9 cellular contexts compared by ENCODE assay signal in the genomic region with DNA sequence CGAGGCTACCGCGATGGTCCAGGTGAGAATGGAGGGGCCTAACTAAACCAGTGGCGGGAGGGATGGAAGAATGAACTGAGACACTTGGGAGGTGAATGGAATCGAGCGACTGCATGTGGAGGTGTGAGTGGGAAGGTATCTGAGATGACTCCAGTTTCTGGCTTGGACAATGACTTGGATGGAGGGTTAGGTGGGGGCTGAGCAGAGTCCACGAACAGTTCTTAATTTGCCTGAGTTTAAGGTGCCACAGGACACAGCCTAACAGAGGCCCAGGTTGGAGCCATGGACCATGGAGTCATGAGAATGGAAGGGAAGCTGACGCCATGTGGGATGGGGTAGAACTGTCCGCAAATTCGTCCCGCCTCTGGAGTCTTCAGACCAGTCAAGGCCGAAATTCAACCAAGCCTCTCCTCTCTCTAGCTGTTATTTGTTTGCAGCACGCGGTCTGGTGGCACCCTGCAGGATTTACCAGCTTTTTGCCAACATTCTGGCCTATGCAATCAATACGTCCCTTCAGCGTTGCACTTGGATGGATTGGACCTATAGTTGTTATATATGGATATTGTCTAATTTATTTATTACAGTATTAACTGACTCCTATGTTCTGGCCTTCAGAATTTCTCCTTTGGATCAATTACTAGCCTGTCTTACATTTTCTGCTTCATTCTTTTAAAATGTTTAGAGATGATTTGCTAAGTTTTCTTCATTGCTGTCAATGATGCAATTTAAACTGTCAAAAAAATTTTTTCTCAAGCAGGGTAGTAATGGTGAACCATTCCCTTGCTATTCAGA. TPM values are rescaled to one million over a fixed set of nuclear protein-coding genes. Genes with fewer than 3 reads are reported as not detected.
A peak's percentile ranks its signal among the peaks of the same experiment; 100 is the strongest.
DNase-seq lines count a peak whose midpoint lies in the region; ATAC-seq, FAIRE-seq and TF ChIP-seq lines count a peak whose summit lies in the region.
"Had no signal": no experiment of that assay in that cellular context is flagged by ENCODE, and none has a peak within 500 bp of the region (broad histone marks: within the 10 kb centered on the region; RNA-seq: fewer than 3 reads in every experiment).

No MANE protein-coding gene starts in this region.

- no peak for TF ChIP-seq RAD21 in A549 (conservative IDR thresholded peaks at IDR 0.05 in 1 of 2, IDR thresholded peaks at IDR 0.05 in 1 of 2)
- TF ChIP-seq RAD21 in K562 (CRISPR knock-in tag; conservative IDR thresholded peaks at IDR 0.05 in 1 of 2, IDR thresholded peaks at IDR 0.05 in 1 of 2) = no peak

- H3K79me2 ChIP-seq in K562 (ENCODE audit: control insufficient read depth, insufficient read depth, low read length) = peaks cover 74% of the 10 kb centered on the region

- intact Hi-C loops in K562 (cut with micrococcal nuclease) = loop anchor here (2.0 to 10.0 kb wide), 4 partner anchors 50 to 464 kb away; a partner anchor contains a TSS

- no peak for FAIRE-seq in A549 (lab: Jason Lieb, UNC)
- FAIRE-seq in K562 (lab: Jason Lieb, UNC) = no peak
- FAIRE-seq: islet of Langerhans had no signal

- peak overlapping the region; percentile 94 for H3K4me2 ChIP-seq in A549
- H3K4me2 ChIP-seq in K562 (ENCODE audit: insufficient read depth, low read length) = peak overlapping the region; percentile 96

- TF ChIP-seq POLR2A in A549 (IDR thresholded peaks at IDR 0.05; ENCODE audit: low read length) = no peak
- no peak for TF ChIP-seq POLR2A in K562 (conservative IDR thresholded peaks at IDR 0.05)

- H3K36me3 ChIP-seq in HEK293 (ENCODE audit: control insufficient read depth in 2 of 2, insufficient read depth in 1 of 2, low read length in 2 of 2) = peaks cover 5 to 44% of the 10 kb centered on the region in 2 experiments; a peak in 2 of 3 replicates
- H3K36me3 ChIP-seq in K562 (ENCODE audit: control insufficient read depth, insufficient read depth, low read length) = peaks cover 63% of the 10 kb centered on the region
- peaks cover 33% of the 10 kb centered on the region for H3K36me3 ChIP-seq in mesodermal cell (ENCODE audit: control insufficient read depth, insufficient read depth, low read length)

- in situ Hi-C loops in K562 (cut with MboI) = no loop called here

- peak overlapping the region; percentile 88 to 94 for H3K27ac ChIP-seq in A549
- peak overlapping the region; percentile 48 for H3K27ac ChIP-seq in HEK293 (ENCODE audit: extremely low read depth, low read depth, low read length)
- H3K27ac ChIP-seq in K562 (ENCODE audit: extremely low read depth, low read depth, low read length) = peak overlapping the region; percentile 80
- H3K27ac ChIP-seq in mesodermal cell (ENCODE audit: low read depth, low read length, severe bottlenecking) = no peak overlapping the region

- no peaks in the 10 kb centered on the region for H3K9me1 ChIP-seq in K562 (ENCODE audit: control insufficient read depth, insufficient read depth, low read length)

- POLR2A ChIA-PET in A549 (lab: Yijun Ruan, JAX) = interaction anchor here (0.6 kb wide), 2 partner anchors 20 to 30 kb away, joined by 4 to 5 read pairs; a partner anchor contains a TSS
- POLR2A ChIA-PET in HEK293 (lab: Yijun Ruan, JAX) = interaction anchor here (0.9 to 4.2 kb wide), 4 partner anchors 28 to 320 kb away, joined by 3 to 22 read pairs (median 7); a partner anchor contains a TSS
- POLR2A ChIA-PET in K562 (lab: Yijun Ruan, JAX) = interaction anchor here (0.7 to 7.8 kb wide), 20 partner anchors 12 to 469 kb away, joined by 3 to 56 read pairs (median 4); a partner anchor contains a TSS

- 89% methylated on average over 16 of the region's 16 CpGs for WGBS in A549 (ENCODE audit: missing lambda C conversion rate)
- 4% methylated on average over 16 of the region's 16 CpGs for WGBS in K562 (ENCODE audit: insufficient coverage, low coverage, missing lambda C conversion rate)
- WGBS in mesodermal cell (ENCODE audit: insufficient coverage in 2 of 2), 2 experiments = 49 to 58% methylated on average over 12 to 14 of the region's 16 CpGs

- H3K9ac ChIP-seq in K562 (ENCODE audit: insufficient read depth in 1 of 2, low read depth in 2 of 2, low read length in 2 of 2) = peak overlapping the region; percentile 82 to 98

- TF ChIP-seq EP300 in A549 (IDR thresholded peaks at IDR 0.05) = no peak
- TF ChIP-seq EP300 in K562 (IDR thresholded peaks at IDR 0.05; ENCODE audit: low read length) = no peak

- TSS peak; percentile 75 for BruUV-seq in K562 (replicated peaks; lab: Mats Ljungman, UMichigan)

- no peak for TF ChIP-seq CTCF in A549 (IDR thresholded peaks at IDR 0.05)
- no peak for TF ChIP-seq CTCF in HEK293 (tag by site-specific recombination; IDR thresholded peaks at IDR 0.05)
- no peak for TF ChIP-seq CTCF in K562 (IDR thresholded peaks at IDR 0.05 in 2 of 3, conservative IDR thresholded peaks at IDR 0.05 in 1 of 3; ENCODE audit: insufficient read depth in 2 of 3, low read depth in 1 of 3, low read length in 3 of 3)

- no peaks in the 10 kb centered on the region for H3K9me3 ChIP-seq in A549
- H3K9me3 ChIP-seq in HEK293 (ENCODE audit: control insufficient read depth, insufficient read depth, low read depth, low read length) = no peaks in the 10 kb centered on the region
- no peaks in the 10 kb centered on the region for H3K9me3 ChIP-seq in K562 (replicated peaks; ENCODE audit: control insufficient read depth, insufficient read depth, low read depth, low read length)
- no peaks in the 10 kb centered on the region for H3K9me3 ChIP-seq in mesodermal cell (ENCODE audit: control insufficient read depth, low read length)

- ATAC-seq in A549 = peak; percentile 1 to 4; a peak in 3 of 6 replicates
- ATAC-seq in K562 = peak; percentile 22
- ATAC-seq in GM21737 (IDR thresholded peaks at IDR 0.05; ENCODE audit: unreplicated experiment) = no peak

- H3K27me3 ChIP-seq in K562 (ENCODE audit: control insufficient read depth in 2 of 2, insufficient read depth in 2 of 2, low read length in 2 of 2) = no peaks in the 10 kb centered on the region

- peaks cover 15% of the 10 kb centered on the region for H3K4me1 ChIP-seq in A549
- H3K4me1 ChIP-seq in HEK293 (ENCODE audit: control insufficient read depth, insufficient read depth, low read length) = no peaks in the 10 kb centered on the region
- peaks cover 31 to 35% of the 10 kb centered on the region in 2 experiments for H3K4me1 ChIP-seq in K562 (replicated peaks in 1 of 2; ENCODE audit: control insufficient read depth in 2 of 2, insufficient read depth in 2 of 2, low read length in 2 of 2)
- peaks cover 5% of the 10 kb centered on the region for H3K4me1 ChIP-seq in mesodermal cell (ENCODE audit: control insufficient read depth, insufficient read depth, low read length, poor library complexity, severe bottlenecking)

- CTCF ChIA-PET in A549 (lab: Yijun Ruan, JAX) = interaction anchor here (0.5 to 6.7 kb wide), 14 partner anchors 10 to 326 kb away, joined by 3 to 100 read pairs (median 6); a partner anchor contains a TSS
- CTCF ChIA-PET in HEK293 (lab: Yijun Ruan, JAX) = interaction anchor here (0.6 to 7.5 kb wide), 9 partner anchors 10 to 469 kb away, joined by 3 to 155 read pairs (median 4); a partner anchor contains a TSS
- CTCF ChIA-PET in K562 (lab: Yijun Ruan, JAX; ENCODE audit: low intra/inter-chr PET ratio) = interaction anchor here (0.6 to 0.7 kb wide), 2 partner anchors 28 to 223 kb away, joined by 4 to 5 read pairs; no protein-coding TSS in a partner anchor

- H3K4me3 ChIP-seq in A549 (peak overlapping the region; percentile 82), HEK293 (ENCODE audit: low read depth, low read length) (peak overlapping the region; percentile 63), K562 (peak overlapping the region; percentile 64), mesodermal cell (ENCODE audit: extremely low read depth, insufficient read depth, low read length, poor library complexity, severe bottlenecking) (peak overlapping the region; percentile 73)

- peak overlapping the region; percentile 90 for H2AFZ ChIP-seq in K562 (ENCODE audit: low read depth, low read length)

- DNase-seq in A549 (ENCODE audit: low read depth in 1 of 2, low spot score in 1 of 2) = no peak
- peak in 1 of 4 experiments; percentile 52 for DNase-seq in K562 (ENCODE audit: extremely low read depth in 1 of 4, low spot score in 3 of 4)
- no peak for DNase-seq in kidney glomerular epithelial cell (lab: John Stamatoyannopoulos, UW)
- DNase-seq in activated CD4-positive, alpha-beta T cell treated with anti-CD3 and anti-CD28 coated beads for 4 hours = no peak
- no peak for DNase-seq in NK-92 treated with Interleukin-12 subunit alpha and Interleukin-12 subunit beta, amount 100 ng/mL, for 24 hours (lab: John Stamatoyannopoulos, UW)

- H4K20me1 ChIP-seq in K562 (replicated peaks; ENCODE audit: control insufficient read depth, insufficient read depth, low read length) = no peaks in the 10 kb centered on the region

RNA-seq across cellular contexts. Expression of a gene that starts 0.9 kb away (rescaled TPM):
- polyA plus RNA-seq in A549 (2011; rRNA removed) (93.9 and 136 TPM in 2 replicates), A549 (2017; fragmentation: RNase III; extraction: RNeasy Plus Mini Kit Qiagen cat#74134 plus additional on column Dnase treatment) (125 to 145 TPM (median 139 TPM) in 3 replicates), K562 (2011; rRNA removed) (105 and 175 TPM in 2 replicates), K562 (2014; fragmentation: Illumina TruSeq; extraction: Trizol) (280 and 324 TPM in 2 replicates), K562 (2014; fragmentation: Nextera tagmentation; extraction: Ambion mirVana) (100 to 1,000 TPM; 328 to 385 TPM), K562 (2014; rRNA removed) (352 and 619 TPM in 2 replicates)
- polyA plus RNA-seq in A549 (2012; cell fraction: cytosol; rRNA removed) = 117 and 146 TPM in 2 replicates
- polyA plus RNA-seq in A549 (2012; cell fraction: nucleus; rRNA removed) = 29.5 and 39.3 TPM in 2 replicates
- 7.1 and 7.7 TPM in 2 replicates for polyA minus RNA-seq in A549 (2011; rRNA and poly(A)+ RNA removed)
- total RNA-seq in K562 (2011; cell fraction: chromatin; rRNA removed; ENCODE audit: low replicate concordance) = 14.4 and 23.0 TPM in 2 replicates
- 18.7 and 26.0 TPM in 2 replicates for total RNA-seq in K562 (2011; cell fraction: nucleolus; rRNA removed)
- 32.8 and 60.1 TPM in 2 replicates for total RNA-seq in K562 (2011; cell fraction: nucleoplasm; rRNA removed)
- total RNA-seq in K562 (2014; rRNA removed) (219 and 255 TPM in 2 replicates), K562 (2014; rRNA removed; fragmentation: Illumina TruSeq; extraction: Trizol) (149 and 159 TPM in 2 replicates), K562 (2015; rRNA removed; fragmentation: Illumina TruSeq; extraction: Trizol) (205 and 206 TPM in 2 replicates), K562 (2021) (164 and 214 TPM in 2 replicates)
- 82.7 and 104 TPM in 2 replicates for polyA plus RNA-seq in K562 (2011; cell fraction: cytosol; rRNA removed)
- polyA plus RNA-seq in K562 (2011; cell fraction: nucleus; rRNA removed) = 23.7 and 24.3 TPM in 2 replicates
- 92.8 and 261 TPM in 2 replicates for polyA plus RNA-seq in K562 (2012)
- 19.9 and 35.3 TPM in 2 replicates for polyA minus RNA-seq in K562 (2011; rRNA and poly(A)+ RNA removed)
- 13.4 and 28.6 TPM in 2 replicates for polyA minus RNA-seq in K562 (2011; cell fraction: cytosol; rRNA and poly(A)+ RNA removed)
- polyA minus RNA-seq in K562 (2011; cell fraction: nucleus; rRNA and poly(A)+ RNA removed) = 10.4 and 12.7 TPM in 2 replicates
- 63.5 TPM for polyA plus RNA-seq in mesodermal cell (2013, experiment 1 of 2)
- 67.9 TPM for polyA plus RNA-seq in mesodermal cell (2013, experiment 2 of 2)

RNA-seq across cellular contexts. Expression of a gene that starts 30.0 kb away (rescaled TPM):
- polyA plus RNA-seq in A549 (2011; rRNA removed) (108 and 118 TPM in 2 replicates), A549 (2017; fragmentation: RNase III; extraction: RNeasy Plus Mini Kit Qiagen cat#74134 plus additional on column Dnase treatment) (65.5 to 72.6 TPM (median 71.8 TPM) in 3 replicates), K562 (2011; rRNA removed) (50.4 and 93.1 TPM in 2 replicates), K562 (2014; fragmentation: Illumina TruSeq; extraction: Trizol) (52.6 and 60.2 TPM in 2 replicates), K562 (2014; fragmentation: Nextera tagmentation; extraction: Ambion mirVana) (10 to 100 TPM; 24.8 to 27.0 TPM), K562 (2014; rRNA removed) (46.7 and 57.3 TPM in 2 replicates)
- polyA plus RNA-seq in A549 (2012; cell fraction: cytosol; rRNA removed) = 21.2 and 26.8 TPM in 2 replicates
- 7.6 and 18.8 TPM in 2 replicates for polyA plus RNA-seq in A549 (2012; cell fraction: nucleus; rRNA removed)
- polyA minus RNA-seq in A549 (2011; rRNA and poly(A)+ RNA removed) = 44.9 and 50.3 TPM in 2 replicates
- total RNA-seq in K562 (2011; cell fraction: chromatin; rRNA removed; ENCODE audit: low replicate concordance) = 29.1 and 59.2 TPM in 2 replicates
- total RNA-seq in K562 (2011; cell fraction: nucleolus; rRNA removed) = 17.2 and 18.4 TPM in 2 replicates
- 56.6 and 101 TPM in 2 replicates for total RNA-seq in K562 (2011; cell fraction: nucleoplasm; rRNA removed)
- total RNA-seq in K562 (2014; rRNA removed) (53.5 and 60.5 TPM in 2 replicates), K562 (2014; rRNA removed; fragmentation: Illumina TruSeq; extraction: Trizol) (93.3 and 96.5 TPM in 2 replicates), K562 (2015; rRNA removed; fragmentation: Illumina TruSeq; extraction: Trizol) (84.6 and 97.7 TPM in 2 replicates), K562 (2021) (99.2 and 100 TPM in 2 replicates)
- polyA plus RNA-seq in K562 (2011; cell fraction: cytosol; rRNA removed) = 17.5 and 28.8 TPM in 2 replicates
- polyA plus RNA-seq in K562 (2011; cell fraction: nucleus; rRNA removed) = 14.6 and 15.4 TPM in 2 replicates
- 39.7 and 47.2 TPM in 2 replicates for polyA plus RNA-seq in K562 (2012)
- polyA minus RNA-seq in K562 (2011; rRNA and poly(A)+ RNA removed) = 85.7 and 103 TPM in 2 replicates
- polyA minus RNA-seq in K562 (2011; cell fraction: cytosol; rRNA and poly(A)+ RNA removed) = 15.6 and 30.0 TPM in 2 replicates
- polyA minus RNA-seq in K562 (2011; cell fraction: nucleus; rRNA and poly(A)+ RNA removed) = 10.2 and 12.0 TPM in 2 replicates
- 67.6 TPM for polyA plus RNA-seq in mesodermal cell (2013, experiment 1 of 2)
- 69.7 TPM for polyA plus RNA-seq in mesodermal cell (2013, experiment 2 of 2)

RNA-seq across cellular contexts. Expression of a gene that starts 49.8 kb away (rescaled TPM):
- 429 and 608 TPM in 2 replicates for polyA plus RNA-seq in A549 (2011; rRNA removed)
- 270 and 278 TPM in 2 replicates for polyA plus RNA-seq in A549 (2012; cell fraction: cytosol; rRNA removed)
- 61.1 and 149 TPM in 2 replicates for polyA plus RNA-seq in A549 (2012; cell fraction: nucleus; rRNA removed)
- polyA plus RNA-seq in A549 (2017; fragmentation: RNase III; extraction: RNeasy Plus Mini Kit Qiagen cat#74134 plus additional on column Dnase treatment) = 149 to 188 TPM (median 153 TPM) in 3 replicates
- polyA minus RNA-seq in A549 (2011; rRNA and poly(A)+ RNA removed) = 254 and 261 TPM in 2 replicates
- 103 and 165 TPM in 2 replicates for total RNA-seq in K562 (2011; cell fraction: chromatin; rRNA removed; ENCODE audit: low replicate concordance)
- total RNA-seq in K562 (2011; cell fraction: nucleolus; rRNA removed) = 57.2 and 63.5 TPM in 2 replicates
- total RNA-seq in K562 (2011; cell fraction: nucleoplasm; rRNA removed) = 91.3 and 130 TPM in 2 replicates
- 145 and 160 TPM in 2 replicates for total RNA-seq in K562 (2014; rRNA removed)
- total RNA-seq in K562 (2014; rRNA removed; fragmentation: Illumina TruSeq; extraction: Trizol) = 234 and 297 TPM in 2 replicates
- 110 and 113 TPM in 2 replicates for total RNA-seq in K562 (2015; rRNA removed; fragmentation: Illumina TruSeq; extraction: Trizol)
- total RNA-seq in K562 (2021) = 238 and 255 TPM in 2 replicates
- 219 and 308 TPM in 2 replicates for polyA plus RNA-seq in K562 (2011; rRNA removed)
- polyA plus RNA-seq in K562 (2011; cell fraction: cytosol; rRNA removed) = 104 and 118 TPM in 2 replicates
- polyA plus RNA-seq in K562 (2011; cell fraction: nucleus; rRNA removed) = 61.1 and 65.9 TPM in 2 replicates
- 129 and 393 TPM in 2 replicates for polyA plus RNA-seq in K562 (2012)
- 175 and 209 TPM in 2 replicates for polyA plus RNA-seq in K562 (2014; fragmentation: Illumina TruSeq; extraction: Trizol)
- polyA plus RNA-seq in K562 (2014; fragmentation: Nextera tagmentation; extraction: Ambion mirVana) = 100 to 1,000 TPM; 476 to 520 TPM
- polyA plus RNA-seq in K562 (2014; rRNA removed) = 218 and 221 TPM in 2 replicates
- polyA minus RNA-seq in K562 (2011; rRNA and poly(A)+ RNA removed) = 245 and 259 TPM in 2 replicates
- polyA minus RNA-seq in K562 (2011; cell fraction: cytosol; rRNA and poly(A)+ RNA removed) = 78.1 and 90.0 TPM in 2 replicates
- polyA minus RNA-seq in K562 (2011; cell fraction: nucleus; rRNA and poly(A)+ RNA removed) = 27.5 and 32.1 TPM in 2 replicates
- polyA plus RNA-seq in mesodermal cell (2013, experiment 1 of 2) = 167 TPM
- 190 TPM for polyA plus RNA-seq in mesodermal cell (2013, experiment 2 of 2)
